Comparison of ENCODE assay signal across 5 cellular contexts in the genomic region with DNA sequence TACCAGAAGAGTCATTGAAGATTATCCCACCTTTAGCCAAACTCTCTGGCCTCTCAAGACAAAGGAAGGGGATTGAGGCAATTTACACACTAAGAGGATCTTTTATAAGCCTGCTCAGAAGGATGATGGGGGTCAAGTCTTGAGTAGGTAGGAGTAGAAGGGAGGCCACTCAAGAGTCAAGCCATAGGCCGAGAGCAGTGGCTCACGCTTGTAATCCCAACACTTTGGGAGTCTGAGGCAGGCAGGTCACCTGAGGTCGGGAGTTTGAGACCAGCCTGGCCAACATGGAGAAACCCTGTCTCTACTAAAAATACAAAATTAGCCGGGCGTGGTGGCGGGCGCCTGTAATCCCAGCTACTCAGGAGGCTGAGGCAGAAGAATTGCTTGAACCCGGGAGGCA. TPM values are rescaled to one million over a fixed set of nuclear protein-coding genes. Genes with fewer than 3 reads are reported as not detected.
DNase-seq lines count a peak whose midpoint lies in the region; ATAC-seq and TF ChIP-seq lines count a peak whose summit lies in the region.
"Not testable (repeated sequence)": the region's sequence is repeated elsewhere in the genome, so short reads cannot be mapped to it uniquely, and the experiment has no call there.

No MANE protein-coding gene starts in this region.

- H3K9me2 ChIP-seq in GM23338 (ENCODE audit: insufficient read depth), result not testable (repeated sequence)

- not testable (repeated sequence) for H3K36me3 ChIP-seq in GM23338 (ENCODE audit: insufficient read depth); WERI-Rb-1; iPS-15b (ENCODE audit: control insufficient read depth, insufficient read depth, low read length)

- not testable (repeated sequence) for H3K27me3 ChIP-seq in GM23338 (ENCODE audit: insufficient read depth); WERI-Rb-1 (ENCODE audit: insufficient read depth, low read depth, severe bottlenecking); iPS-15b (ENCODE audit: control insufficient read depth, insufficient read depth, low read length)

- H3K79me2 ChIP-seq in GM23338 (replicated peaks; ENCODE audit: insufficient read depth), result not testable (repeated sequence)

- H3K4me3 ChIP-seq in GM23338; WERI-Rb-1 (ENCODE audit: low read depth, low read length); iPS-15b (ENCODE audit: low read depth, low read length): not testable (repeated sequence)

- H3K36me3 Mint-ChIP-seq in GM23338 (ENCODE audit: low read depth); nephron progenitor cell (ENCODE audit: low read depth): not testable (repeated sequence)

- H3K27ac ChIP-seq in GM23338 (ENCODE audit: low read depth); WERI-Rb-1: not testable (repeated sequence)

- not testable (repeated sequence) for H3K4me1 Mint-ChIP-seq in GM23338
- peaks cover 37% of the 10 kb centered on the region for H3K4me1 Mint-ChIP-seq in nephron progenitor cell

- not testable (repeated sequence) for DNase-seq in GM23338 (ENCODE audit: low spot score); nephron progenitor cell
- DNase-seq in NCI-H82 treated with DMSO at 0.1 percent for 48 hours (lab: John Stamatoyannopoulos, UW; ENCODE audit: unreplicated experiment), result peak; percentile 54
- DNase-seq in WERI-Rb-1, result peak; percentile 90

- not testable (repeated sequence) for H3K9me3 ChIP-seq in WERI-Rb-1 (ENCODE audit: severe bottlenecking); iPS-15b (ENCODE audit: control insufficient read depth, insufficient read depth, low read length)

- not testable (repeated sequence) for H4K20me1 ChIP-seq in GM23338 (replicated peaks; ENCODE audit: insufficient read depth)

- peak overlapping the region; percentile 16 for H3K9ac ChIP-seq in iPS-15b (ENCODE audit: low read depth, low read length)

- not testable (repeated sequence) for H3K9me3 Mint-ChIP-seq in GM23338, nephron progenitor cell

- TF ChIP-seq CTCF in GM23338 (conservative IDR thresholded peaks at IDR 0.05; ENCODE audit: low read depth in 2 of 2); WERI-Rb-1 (IDR thresholded peaks at IDR 0.05; ENCODE audit: low read depth, low read length); nephron progenitor cell (IDR thresholded peaks at IDR 0.05): not testable (repeated sequence)

- peak overlapping the region; percentile 63; the same call in 1 of the 2 replicates for H2AFZ ChIP-seq in GM23338

- H3K27ac Mint-ChIP-seq in GM23338, result not testable (repeated sequence)
- peak overlapping the region; percentile 55 for H3K27ac Mint-ChIP-seq in nephron progenitor cell

- H3K27me3 Mint-ChIP-seq in GM23338 (ENCODE audit: insufficient read depth, low read depth, poor library complexity); nephron progenitor cell (ENCODE audit: low read depth, poor library complexity): not testable (repeated sequence)

- H3K4me1 ChIP-seq in GM23338 (ENCODE audit: insufficient read depth), result peaks cover 14% of the 10 kb centered on the region
- H3K4me1 ChIP-seq in iPS-15b (ENCODE audit: control insufficient read depth, insufficient read depth, low read length), result peaks cover 12% of the 10 kb centered on the region

- not testable (repeated sequence) for H3K4me2 ChIP-seq in GM23338

- not testable (repeated sequence) for ATAC-seq in GM23338

- not testable (repeated sequence) for H3K4me3 Mint-ChIP-seq in GM23338, nephron progenitor cell

- H3F3A ChIP-seq in GM23338 (replicated peaks; ENCODE audit: low read depth), result not testable (repeated sequence)

RNA-seq across cellular contexts. Expression of gene SOX13, which starts 58.0 kb away (rescaled TPM):
- total RNA-seq in GM23338 (2014; rRNA removed; shearing (Covaris generic)), result 105 and 123 TPM in 2 replicates
- polyA plus RNA-seq in GM23338 (2016; fragmentation: Nextera tagmentation; extraction: Ambion mirVana), result 28.6 and 32.3 TPM in 2 replicates
